13 cellular contexts compared by ENCODE assay signal in the genomic region with DNA sequence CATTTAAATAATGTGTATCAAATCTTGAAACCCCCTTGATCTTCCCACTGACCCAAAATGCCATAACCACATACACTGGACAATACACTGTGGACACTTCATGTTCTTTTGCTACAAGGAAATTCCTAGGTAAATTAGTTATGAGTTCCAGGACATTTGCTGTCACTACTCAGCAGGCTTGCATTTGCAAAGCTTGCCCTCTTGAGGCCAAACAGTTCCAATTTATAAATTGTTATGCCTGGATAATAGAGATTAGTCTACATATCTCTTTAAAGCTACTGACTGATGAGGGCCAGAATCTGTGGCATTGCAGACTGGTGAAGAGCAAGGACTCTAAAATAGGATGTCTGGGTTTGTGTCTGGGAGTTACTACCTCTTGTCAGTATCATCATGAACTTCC. TPM values are rescaled to one million over a fixed set of nuclear protein-coding genes. Genes with fewer than 3 reads are reported as not detected.
A peak's percentile ranks its signal among the peaks of the same experiment; 100 is the strongest.
DNase-seq lines count a peak whose midpoint lies in the region; ATAC-seq, FAIRE-seq and TF ChIP-seq lines count a peak whose summit lies in the region.
"Had no signal": no experiment of that assay in that cellular context is flagged by ENCODE, and none has a peak within 500 bp of the region (broad histone marks: within the 10 kb centered on the region; RNA-seq: fewer than 3 reads in every experiment).

No MANE protein-coding gene starts in this region.

- FAIRE-seq in HepG2 (lab: Jason Lieb, UNC), result no peak

- H3K9ac ChIP-seq in HepG2 (ENCODE audit: insufficient read depth, low read depth, low read length), result no peak overlapping the region

- no peaks in the 10 kb centered on the region for H3K27me3 ChIP-seq in HepG2 (ENCODE audit: control insufficient read depth in 1 of 2, insufficient read depth in 2 of 2, low read length in 2 of 2)
- H3K27me3 ChIP-seq in right lobe of liver, result no peaks in the 10 kb centered on the region
- no peaks in the 10 kb centered on the region for H3K27me3 ChIP-seq in WERI-Rb-1 (ENCODE audit: insufficient read depth, low read depth, severe bottlenecking)
- H3K27me3 ChIP-seq in thyroid gland, result no peaks in the 10 kb centered on the region

- H3K4me1 ChIP-seq in HepG2 (ENCODE audit: insufficient read depth, low read length), result no peaks in the 10 kb centered on the region
- H3K4me1 ChIP-seq in right lobe of liver, result no peaks in the 10 kb centered on the region
- H3K4me1 ChIP-seq in thyroid gland, result no peaks in the 10 kb centered on the region
- H3K4me1 ChIP-seq: spleen had no signal

- intact Hi-C loops in HepG2 (cut with micrococcal nuclease; ENCODE audit: unreplicated experiment) (loop anchor here (2.0 kb wide), 1 partner anchor 485 kb away; no protein-coding TSS in a partner anchor), right lobe of liver (cut with DNase I) (no loop called here), thyroid gland (cut with DNase I) (no loop called here)

- no peaks in the 10 kb centered on the region for H4K20me1 ChIP-seq in HepG2 (ENCODE audit: insufficient read depth, low read length)

- CTCF ChIA-PET in HepG2 (lab: Yijun Ruan, JAX; ENCODE audit: low intra/inter-chr PET ratio, low total read pairs), result no interaction called here

- TF ChIP-seq EP300 in HepG2 (IDR thresholded peaks at IDR 0.05; ENCODE audit: low read depth in 2 of 2, low read length in 2 of 2) (no peak), HepG2 (CRISPR knock-in tag; IDR thresholded peaks at IDR 0.05; ENCODE audit: borderline replicate concordance) (no peak)

- in situ Hi-C loops in HepG2 (cut with HindIII; ENCODE audit: extremely low pct_ligation_motif_present, low pct_unique_long_range_greater_than_20kb), result no loop called here

- TF ChIP-seq POLR2A in HepG2 (IDR thresholded peaks at IDR 0.05; ENCODE audit: insufficient read depth in 1 of 2, low read depth in 2 of 2, low read length in 2 of 2), result no peak
- TF ChIP-seq POLR2A in right lobe of liver (IDR thresholded peaks at IDR 0.05), result no peak
- no peak for TF ChIP-seq POLR2A in thyroid gland (IDR thresholded peaks at IDR 0.05)

- no peak overlapping the region for H3K4me3 ChIP-seq in HepG2 (replicated peaks in 1 of 3; ENCODE audit: insufficient read depth in 1 of 3, low read depth in 2 of 3, low read length in 3 of 3)
- H3K4me3 ChIP-seq in right lobe of liver, result no peak overlapping the region
- no peak overlapping the region for H3K4me3 ChIP-seq in WERI-Rb-1 (ENCODE audit: low read depth, low read length)
- no peak overlapping the region for H3K4me3 ChIP-seq in fibroblast of villous mesenchyme (ENCODE audit: low read depth, low read length)
- H3K4me3 ChIP-seq in thyroid gland (replicated peaks in 1 of 3), result no peak overlapping the region
- H3K4me3 ChIP-seq: spleen had no signal

- H3K79me2 ChIP-seq in HepG2 (ENCODE audit: insufficient read depth, low read length), result no peaks in the 10 kb centered on the region

- no peak overlapping the region for H3K27ac ChIP-seq in HepG2 (ENCODE audit: extremely low read length, insufficient read depth, low read length)
- no peak overlapping the region for H3K27ac ChIP-seq in right lobe of liver
- H3K27ac ChIP-seq in WERI-Rb-1, result no peak overlapping the region
- no peak overlapping the region for H3K27ac ChIP-seq in thyroid gland
- H3K27ac ChIP-seq: spleen had no signal

- DNase-seq in HepG2 (ENCODE audit: low spot score) (no peak), right lobe of liver (no peak), WERI-Rb-1 (no peak), fibroblast of villous mesenchyme (ENCODE audit: low read depth) (no peak), thyroid gland (no peak), SHP77 (lab: John Stamatoyannopoulos, UW) (no peak)
- DNase-seq in activated naive CD4-positive, alpha-beta T cell treated with anti-CD3 and anti-CD28 coated beads, Interleukin-2, amount 50 U/mL, for 16 hours, result no peak
- DNase-seq: activated naive CD8-positive, alpha-beta T cell treated with anti-CD3 and anti-CD28 coated beads, Interleukin-2, amount 10 ng/mL, durations not matched to agents 7 days and 5 days; CD4-positive, CD25-positive, alpha-beta regulatory T cell; effector CD4-positive, alpha-beta T cell; NCI-H146; spleen had no signal

- BruUV-seq in HepG2 (replicated peaks; lab: Mats Ljungman, UMichigan), result no TSS peak

- TF ChIP-seq RAD21 in HepG2 (CRISPR knock-in tag; IDR thresholded peaks at IDR 0.05), result no peak

- H3K36me3 ChIP-seq in HepG2 (replicated peaks in 1 of 2; ENCODE audit: control insufficient read depth in 1 of 2, insufficient read depth in 2 of 2, low read length in 2 of 2) (no peaks in the 10 kb centered on the region), right lobe of liver (no peaks in the 10 kb centered on the region), WERI-Rb-1 (no peaks in the 10 kb centered on the region), thyroid gland (no peaks in the 10 kb centered on the region)
- H3K36me3 ChIP-seq: spleen had no signal

- POLR2A ChIA-PET in HepG2 (lab: Yijun Ruan, JAX), result no interaction called here

- H3K4me2 ChIP-seq in HepG2 (ENCODE audit: low read depth, low read length), result no peak overlapping the region

- no peaks in the 10 kb centered on the region for H3K9me3 ChIP-seq in HepG2 (ENCODE audit: low read length)
- no peaks in the 10 kb centered on the region for H3K9me3 ChIP-seq in right lobe of liver
- H3K9me3 ChIP-seq in WERI-Rb-1 (ENCODE audit: severe bottlenecking), result no peaks in the 10 kb centered on the region
- no peaks in the 10 kb centered on the region for H3K9me3 ChIP-seq in thyroid gland

- no peak for TF ChIP-seq CTCF in HepG2 (CRISPR knock-in tag; IDR thresholded peaks at IDR 0.05)
- TF ChIP-seq CTCF in right lobe of liver (IDR thresholded peaks at IDR 0.05), result no peak
- 0 out of 2 replicates have a peak, but pooled peaks have one; percentile 27 for TF ChIP-seq CTCF in WERI-Rb-1 (IDR thresholded peaks at IDR 0.05; ENCODE audit: low read depth, low read length)
- peak; percentile 18 for TF ChIP-seq CTCF in fibroblast of villous mesenchyme (IDR thresholded peaks at IDR 0.05; ENCODE audit: insufficient read depth, low read depth, low read length)
- TF ChIP-seq CTCF in thyroid gland (IDR thresholded peaks at IDR 0.05), result no peak

- H2AFZ ChIP-seq in HepG2 (ENCODE audit: low read length), result no peak overlapping the region

- no peak; the same call in 2 of the 3 replicates for ATAC-seq in HepG2
- no peak for ATAC-seq in right lobe of liver
- ATAC-seq in HG02981 (IDR thresholded peaks at IDR 0.05; ENCODE audit: unreplicated experiment), result no peak

TF ChIP-seq in HepG2, 621 proteins besides CTCF, POLR2A, EP300 and RAD21:
- TF ChIP-seq STAG1 (CRISPR knock-in tag; IDR thresholded peaks at IDR 0.05) (peak; percentile 27), IRX3 (CRISPR knock-in tag; IDR thresholded peaks at IDR 0.05; ENCODE audit: borderline replicate concordance, low read depth) (no peak)
TF ChIP-seq in HepG2: peak in this region for 1.

RNA-seq across cellular contexts. Expression of a gene that starts 17.4 kb away (rescaled TPM):
- total RNA-seq in HepG2 (2016; rRNA removed; fragmentation: Illumina TruSeq; extraction: Trizol) (93.9 and 101 TPM in 2 replicates), right lobe of liver (10 to 100 TPM; 12.7 to 55.1 (median 29.2) TPM), fibroblast of villous mesenchyme (123 and 148 TPM in 2 replicates), thyroid gland (10 to 100 TPM in 3 of 4 donors, 1 to 10 TPM in 1; 8.6 to 23.8 (median 18.3) TPM)
- total RNA-seq in HepG2 (2016; cell fraction: cytosol; rRNA removed; fragmentation: Illumina TruSeq; extraction: Trizol; ENCODE audit: low read depth), result 83.6 and 91.0 TPM in 2 replicates
- 91.2 and 99.3 TPM in 2 replicates for total RNA-seq in HepG2 (2016; cell fraction: insoluble cytoplasmic fraction; rRNA removed; fragmentation: Illumina TruSeq; extraction: Trizol)
- 119 and 134 TPM in 2 replicates for total RNA-seq in HepG2 (2016; cell fraction: membrane; rRNA removed; fragmentation: Illumina TruSeq; extraction: Trizol)
- 31.7 and 38.6 TPM in 2 replicates for total RNA-seq in HepG2 (2016; cell fraction: nucleus; rRNA removed; fragmentation: Illumina TruSeq; extraction: Trizol)
- 42.2 and 43.7 TPM in 2 replicates for polyA plus RNA-seq in HepG2 (2011; rRNA removed)
- polyA plus RNA-seq in HepG2 (2011; cell fraction: cytosol; rRNA removed), result 32.2 and 38.9 TPM in 2 replicates
- polyA plus RNA-seq in HepG2 (2011; cell fraction: nucleus; rRNA removed), result 9.0 and 11.3 TPM in 2 replicates
- polyA plus RNA-seq in HepG2 (2012), result 28.1 and 30.9 TPM in 2 replicates
- polyA plus RNA-seq in HepG2 (2016; cell fraction: cytosol; fragmentation: Illumina TruSeq; extraction: Trizol; ENCODE audit: low read depth), result 67.2 and 84.6 TPM in 2 replicates
- polyA plus RNA-seq in HepG2 (2016; cell fraction: insoluble cytoplasmic fraction; fragmentation: Illumina TruSeq; extraction: Trizol; ENCODE audit: low read depth), result 73.2 and 73.8 TPM in 2 replicates
- 74.1 and 88.0 TPM in 2 replicates for polyA plus RNA-seq in HepG2 (2016; cell fraction: membrane; fragmentation: Illumina TruSeq; extraction: Trizol; ENCODE audit: low read depth)
- polyA plus RNA-seq in HepG2 (2016; cell fraction: nucleus; fragmentation: Illumina TruSeq; extraction: Trizol; ENCODE audit: insufficient read depth, low read depth), result 37.3 and 44.9 TPM in 2 replicates
- 9.4 and 16.1 TPM in 2 replicates for polyA minus RNA-seq in HepG2 (2011; rRNA and poly(A)+ RNA removed; ENCODE audit: low replicate concordance)
- polyA minus RNA-seq in HepG2 (2011; cell fraction: cytosol; rRNA and poly(A)+ RNA removed), result 10.0 TPM in 2 replicates
- 8.1 and 11.8 TPM in 2 replicates for polyA minus RNA-seq in HepG2 (2011; cell fraction: nucleus; rRNA and poly(A)+ RNA removed)

Comparison
In these comparisons a context has a peak if more than half of its experiments do, and no peak if none do; other contexts are left out.
1. CTCF ChIP-seq: peak in WERI-Rb-1 (single experiment) and fibroblast of villous mesenchyme (single experiment); none in HepG2 (single experiment), right lobe of liver (0 of 4) and thyroid gland (0 of 6).